ENCODE assay signal across 9 cellular contexts in genomic region chr16:20868890-20869289, GRCh38. TPM values are rescaled to one million over a fixed set of nuclear protein-coding genes. Genes with fewer than 3 reads are reported as not detected.
DNase-seq lines count a peak whose midpoint lies in the region; ATAC-seq, FAIRE-seq and TF ChIP-seq lines count a peak whose summit lies in the region.
"Had no signal": no experiment of that assay in that cellular context is flagged by ENCODE, and none has a peak within 500 bp of the region (broad histone marks: within the 10 kb centered on the region; RNA-seq: fewer than 3 reads in every experiment).

No MANE protein-coding gene starts in this region.

- DNase-seq in NCI-H2029 (lab: John Stamatoyannopoulos, UW), result peak; percentile 7
- DNase-seq in HepG2 (ENCODE audit: low spot score), result peak; percentile 60
- DNase-seq in NCI-H345 treated with DMSO at 0.1 percent for 48 hours (lab: John Stamatoyannopoulos, UW; ENCODE audit: unreplicated experiment), result no peak
- DNase-seq in PC-3, result no peak
- no peak for DNase-seq in NCI-H187 (lab: John Stamatoyannopoulos, UW)

- H3K4me1 Mint-ChIP-seq in dendritic cell treated with granulocyte-macrophage colony-stimulating factor and Interleukin-4, amounts not matched to agents 40 ng/mL and 50 ng/mL, for 4 days (ENCODE audit: low read depth), result peaks cover 95% of the 10 kb centered on the region

- WGBS in HepG2 (ENCODE audit: low lambda C conversion rate), result 12% methylated on average over 3 of the region's 3 CpGs

- H4K20me1 ChIP-seq in HepG2 (ENCODE audit: insufficient read depth, low read length), result peaks cover 18% of the 10 kb centered on the region; the same call in 1 of the 2 replicates
- no peaks in the 10 kb centered on the region for H4K20me1 ChIP-seq in PC-3 (ENCODE audit: low read length)

- TF ChIP-seq EP300 in HepG2 (IDR thresholded peaks at IDR 0.05; ENCODE audit: low read depth in 2 of 2, low read length in 2 of 2) (no peak), HepG2 (CRISPR knock-in tag; IDR thresholded peaks at IDR 0.05; ENCODE audit: borderline replicate concordance) (no peak)

- peak; percentile 99 for ATAC-seq in HepG2
- no peak for ATAC-seq in PC-3
- no peak for ATAC-seq in HG02678 (IDR thresholded peaks at IDR 0.05; ENCODE audit: unreplicated experiment)

- TF ChIP-seq RAD21 in HepG2 (CRISPR knock-in tag; IDR thresholded peaks at IDR 0.05), result peak; percentile 48; the same call in 1 of the 2 replicates

- no peak overlapping the region for H3K4me3 Mint-ChIP-seq in dendritic cell treated with granulocyte-macrophage colony-stimulating factor and Interleukin-4, amounts not matched to agents 40 ng/mL and 50 ng/mL, for 4 days

- H3K36me3 Mint-ChIP-seq in dendritic cell treated with granulocyte-macrophage colony-stimulating factor and Interleukin-4, amounts not matched to agents 40 ng/mL and 50 ng/mL, for 4 days (ENCODE audit: low read depth), result peaks cover 67% of the 10 kb centered on the region

- H2AFZ ChIP-seq in HepG2 (ENCODE audit: low read length) (no peak overlapping the region), PC-3 (ENCODE audit: low read length) (no peak overlapping the region)

- in situ Hi-C loops in HepG2 (cut with HindIII; ENCODE audit: extremely low pct_ligation_motif_present, low pct_unique_long_range_greater_than_20kb), result no loop called here

- POLR2A ChIA-PET in HepG2 (lab: Yijun Ruan, JAX) (interaction anchor here (2.0 kb wide), 1 partner anchor 31 kb away, joined by 8 read pairs; the partner anchor contains the start of genes DCUN1D3 and LYRM1), PC-3 (lab: Charles Lee; ENCODE audit: unreplicated experiment) (no interaction called here)

- BruUV-seq in HepG2 (replicated peaks; lab: Mats Ljungman, UMichigan) (no TSS peak), PC-3 (replicated peaks; lab: Mats Ljungman, UMichigan) (no TSS peak)

- H3K27ac Mint-ChIP-seq in dendritic cell treated with granulocyte-macrophage colony-stimulating factor and Interleukin-4, amounts not matched to agents 40 ng/mL and 50 ng/mL, for 4 days, result peak overlapping the region; percentile 62

- H3K4me1 ChIP-seq in HepG2 (ENCODE audit: insufficient read depth, low read length), result peaks cover 65% of the 10 kb centered on the region
- H3K4me1 ChIP-seq in PC-3 (ENCODE audit: insufficient read depth, low read length), result peaks cover 17% of the 10 kb centered on the region

- intact Hi-C loops in dendritic cell treated with granulocyte-macrophage colony-stimulating factor and Interleukin-4, amounts not matched to agents 40 ng/mL and 50 ng/mL, for 4 days (cut with micrococcal nuclease), result no loop called here
- intact Hi-C loops in HepG2 (cut with micrococcal nuclease; ENCODE audit: unreplicated experiment) (loop anchor here (5.0 kb wide), 1 partner anchor 58 kb away; no protein-coding TSS in a partner anchor), PC-3 (cut with micrococcal nuclease) (no loop called here)

- H3K79me2 ChIP-seq in HepG2 (ENCODE audit: insufficient read depth, low read length) (peaks cover 89% of the 10 kb centered on the region), PC-3 (ENCODE audit: low read length) (peaks cover 92% of the 10 kb centered on the region)

- no peak overlapping the region for H3K9ac ChIP-seq in HepG2 (ENCODE audit: insufficient read depth, low read depth, low read length)
- no peak overlapping the region for H3K9ac ChIP-seq in PC-3 (ENCODE audit: low read length)

- no peaks in the 10 kb centered on the region for H3K9me2 ChIP-seq in PC-3 (replicated peaks; ENCODE audit: low read length)

- H3F3A ChIP-seq in PC-3 (ENCODE audit: low read length, unreplicated experiment), result no peaks in the 10 kb centered on the region

- no peak overlapping the region for H3K27ac ChIP-seq in HepG2 (ENCODE audit: extremely low read length, insufficient read depth, low read length)
- peak overlapping the region; percentile 9 for H3K27ac ChIP-seq in temporal lobe (ENCODE audit: low read depth, low read length)
- no peak overlapping the region for H3K27ac ChIP-seq in PC-3 (ENCODE audit: low read length)
- H3K27ac ChIP-seq: neutrophil had no signal

- H3K36me3 ChIP-seq in HepG2 (replicated peaks in 1 of 2; ENCODE audit: control insufficient read depth in 1 of 2, insufficient read depth in 2 of 2, low read length in 2 of 2) (peaks cover 1 to 22% of the 10 kb centered on the region in 2 experiments; a peak in 4 of 5 replicates), PC-3 (ENCODE audit: low read depth, low read length) (no peaks in the 10 kb centered on the region)
- H3K36me3 ChIP-seq: neutrophil had no signal

- H3K4me3 ChIP-seq in HepG2 (replicated peaks in 1 of 3; ENCODE audit: insufficient read depth in 1 of 3, low read depth in 2 of 3, low read length in 3 of 3), result no peak overlapping the region
- H3K4me3 ChIP-seq in PC-3 (ENCODE audit: low read length), result no peak overlapping the region

- no peak for TF ChIP-seq POLR2A in HepG2 (IDR thresholded peaks at IDR 0.05; ENCODE audit: insufficient read depth in 1 of 2, low read depth in 2 of 2, low read length in 2 of 2)

- H3K27me3 Mint-ChIP-seq in dendritic cell treated with granulocyte-macrophage colony-stimulating factor and Interleukin-4, amounts not matched to agents 40 ng/mL and 50 ng/mL, for 4 days, result no peaks in the 10 kb centered on the region

- H3K4me2 ChIP-seq in HepG2 (ENCODE audit: low read depth, low read length) (peak overlapping the region; percentile 39; the same call in 1 of the 2 replicates), PC-3 (ENCODE audit: low read length) (no peak overlapping the region)

- peak; percentile 39 for FAIRE-seq in HepG2 (lab: Jason Lieb, UNC)

- H3K9me3 Mint-ChIP-seq in dendritic cell treated with granulocyte-macrophage colony-stimulating factor and Interleukin-4, amounts not matched to agents 40 ng/mL and 50 ng/mL, for 4 days, result no peaks in the 10 kb centered on the region

- H3K9me3 ChIP-seq in HepG2 (ENCODE audit: low read length) (no peaks in the 10 kb centered on the region), PC-3 (ENCODE audit: low read length) (no peaks in the 10 kb centered on the region)
- H3K9me3 ChIP-seq: neutrophil had no signal

- CTCF ChIA-PET in HepG2 (lab: Yijun Ruan, JAX; ENCODE audit: low intra/inter-chr PET ratio, low total read pairs), result no interaction called here
- CTCF ChIA-PET in PC-3 (lab: Charles Lee), result no interaction called here

- peak; percentile 46 for TF ChIP-seq CTCF in HepG2 (CRISPR knock-in tag; IDR thresholded peaks at IDR 0.05)
- no peak for TF ChIP-seq CTCF in PC-3 (conservative IDR thresholded peaks at IDR 0.05; ENCODE audit: low read depth, low read length)

- H3K27me3 ChIP-seq in HepG2 (ENCODE audit: control insufficient read depth in 1 of 2, insufficient read depth in 2 of 2, low read length in 2 of 2) (no peaks in the 10 kb centered on the region), PC-3 (ENCODE audit: low read length) (no peaks in the 10 kb centered on the region)
- H3K27me3 ChIP-seq: neutrophil had no signal

RNA-seq across cellular contexts. Expression of gene DCUN1D3, which starts 31.3 kb away (rescaled TPM):
- 19.3 and 26.1 TPM in 2 replicates for total RNA-seq in HepG2 (2016; rRNA removed; fragmentation: Illumina TruSeq; extraction: Trizol)
- 5.0 and 5.9 TPM in 2 replicates for total RNA-seq in HepG2 (2016; cell fraction: cytosol; rRNA removed; fragmentation: Illumina TruSeq; extraction: Trizol; ENCODE audit: low read depth)
- total RNA-seq in HepG2 (2016; cell fraction: insoluble cytoplasmic fraction; rRNA removed; fragmentation: Illumina TruSeq; extraction: Trizol), result 19.9 and 24.5 TPM in 2 replicates
- 16.0 and 17.0 TPM in 2 replicates for total RNA-seq in HepG2 (2016; cell fraction: membrane; rRNA removed; fragmentation: Illumina TruSeq; extraction: Trizol)
- 14.7 and 15.1 TPM in 2 replicates for total RNA-seq in HepG2 (2016; cell fraction: nucleus; rRNA removed; fragmentation: Illumina TruSeq; extraction: Trizol)
- 5.0 and 6.3 TPM in 2 replicates for polyA plus RNA-seq in HepG2 (2011; rRNA removed)
- polyA plus RNA-seq in HepG2 (2011; cell fraction: cytosol; rRNA removed), result 3.9 and 4.7 TPM in 2 replicates
- polyA plus RNA-seq in HepG2 (2011; cell fraction: nucleus; rRNA removed), result 12.3 and 12.9 TPM in 2 replicates
- polyA plus RNA-seq in HepG2 (2012), result 5.8 and 5.9 TPM in 2 replicates
- polyA plus RNA-seq in HepG2 (2016; cell fraction: cytosol; fragmentation: Illumina TruSeq; extraction: Trizol; ENCODE audit: low read depth), result 0.90 and 1.3 TPM in 2 replicates
- polyA plus RNA-seq in HepG2 (2016; cell fraction: insoluble cytoplasmic fraction; fragmentation: Illumina TruSeq; extraction: Trizol; ENCODE audit: low read depth), result 10.0 and 11.9 TPM in 2 replicates
- 4.5 and 5.0 TPM in 2 replicates for polyA plus RNA-seq in HepG2 (2016; cell fraction: membrane; fragmentation: Illumina TruSeq; extraction: Trizol; ENCODE audit: low read depth)
- 19.3 and 20.7 TPM in 2 replicates for polyA plus RNA-seq in HepG2 (2016; cell fraction: nucleus; fragmentation: Illumina TruSeq; extraction: Trizol; ENCODE audit: insufficient read depth, low read depth)
- 4.9 and 13.7 TPM in 2 replicates for polyA minus RNA-seq in HepG2 (2011; rRNA and poly(A)+ RNA removed; ENCODE audit: low replicate concordance)
- 9.6 and 11.5 TPM in 2 replicates for polyA minus RNA-seq in HepG2 (2011; cell fraction: cytosol; rRNA and poly(A)+ RNA removed)
- 39.1 and 40.5 TPM in 2 replicates for polyA minus RNA-seq in HepG2 (2011; cell fraction: nucleus; rRNA and poly(A)+ RNA removed)
- 9.3 TPM for total RNA-seq in temporal lobe
- total RNA-seq in PC-3 (2014; rRNA removed), result 8.5 and 10.5 TPM in 2 replicates

RNA-seq across cellular contexts. Expression of gene LYRM1, which starts 31.7 kb away (rescaled TPM):
- total RNA-seq in HepG2 (2016; rRNA removed; fragmentation: Illumina TruSeq; extraction: Trizol) (82.6 and 106 TPM in 2 replicates), temporal lobe (35.4 TPM), PC-3 (2014; rRNA removed) (21.9 and 35.1 TPM in 2 replicates)
- 95.5 and 110 TPM in 2 replicates for total RNA-seq in HepG2 (2016; cell fraction: cytosol; rRNA removed; fragmentation: Illumina TruSeq; extraction: Trizol; ENCODE audit: low read depth)
- 87.8 and 105 TPM in 2 replicates for total RNA-seq in HepG2 (2016; cell fraction: insoluble cytoplasmic fraction; rRNA removed; fragmentation: Illumina TruSeq; extraction: Trizol)
- total RNA-seq in HepG2 (2016; cell fraction: membrane; rRNA removed; fragmentation: Illumina TruSeq; extraction: Trizol), result 174 and 185 TPM in 2 replicates
- total RNA-seq in HepG2 (2016; cell fraction: nucleus; rRNA removed; fragmentation: Illumina TruSeq; extraction: Trizol), result 39.6 and 43.2 TPM in 2 replicates
- polyA plus RNA-seq in HepG2 (2011; rRNA removed), result 46.1 and 59.2 TPM in 2 replicates
- 37.9 and 54.1 TPM in 2 replicates for polyA plus RNA-seq in HepG2 (2011; cell fraction: cytosol; rRNA removed)
- 18.8 and 19.1 TPM in 2 replicates for polyA plus RNA-seq in HepG2 (2011; cell fraction: nucleus; rRNA removed)
- polyA plus RNA-seq in HepG2 (2012), result 51.6 and 58.6 TPM in 2 replicates
- 162 and 195 TPM in 2 replicates for polyA plus RNA-seq in HepG2 (2016; cell fraction: cytosol; fragmentation: Illumina TruSeq; extraction: Trizol; ENCODE audit: low read depth)
- 151 and 158 TPM in 2 replicates for polyA plus RNA-seq in HepG2 (2016; cell fraction: insoluble cytoplasmic fraction; fragmentation: Illumina TruSeq; extraction: Trizol; ENCODE audit: low read depth)
- 245 TPM in 2 replicates for polyA plus RNA-seq in HepG2 (2016; cell fraction: membrane; fragmentation: Illumina TruSeq; extraction: Trizol; ENCODE audit: low read depth)
- polyA plus RNA-seq in HepG2 (2016; cell fraction: nucleus; fragmentation: Illumina TruSeq; extraction: Trizol; ENCODE audit: insufficient read depth, low read depth), result 81.9 and 88.0 TPM in 2 replicates
- polyA minus RNA-seq in HepG2 (2011; rRNA and poly(A)+ RNA removed; ENCODE audit: low replicate concordance), result 6.1 and 16.0 TPM in 2 replicates
- 23.7 and 24.1 TPM in 2 replicates for polyA minus RNA-seq in HepG2 (2011; cell fraction: cytosol; rRNA and poly(A)+ RNA removed)
- polyA minus RNA-seq in HepG2 (2011; cell fraction: nucleus; rRNA and poly(A)+ RNA removed), result 16.4 and 21.4 TPM in 2 replicates

Comparison
In these comparisons a context has a peak if more than half of its experiments do, and no peak if none do; other contexts are left out.
1. DNase-seq: peak in NCI-H2029 (single experiment) and HepG2 (single experiment); none in NCI-H345 treated with DMSO at 0.1 percent for 48 hours (single experiment), PC-3 (single experiment) and NCI-H187 (0 of 2).